ENCODE assay signal across 1 cellular context in genomic region chr5:71586941-71587708, GRCh38.
A peak's percentile ranks its signal among the peaks of the same experiment; 100 is the strongest.
TF ChIP-seq lines count a peak whose summit lies in the region.

TSS of gene MCCC2 (plus strand) at chr5:71587340. CDS start at chr5:71587426, 86 bp downstream.

TF ChIP-seq in HEK293, 187 proteins besides CTCF, POLR2A, EP300 and RAD21 (continued from another document and continues in another):
- TF ChIP-seq ZNF518A (tag by site-specific recombination; conservative IDR thresholded peaks at IDR 0.05; ENCODE audit: low read depth) = peak; percentile 55; the same call in 1 of the 2 replicates
- no peak; the same call in 1 of the 2 replicates for TF ChIP-seq ZNF341 (tag by site-specific recombination; IDR thresholded peaks at IDR 0.05; ENCODE audit: low read depth)
- TF ChIP-seq KLF7 (tag by site-specific recombination; IDR thresholded peaks at IDR 0.05; ENCODE audit: borderline replicate concordance) = no peak
- TF ChIP-seq KLF10 (tag by site-specific recombination; IDR thresholded peaks at IDR 0.05) = peak; percentile 99
- peak; percentile 62; the same call in 1 of the 2 replicates for TF ChIP-seq ZNF692 (tag by site-specific recombination; IDR thresholded peaks at IDR 0.05)
- TF ChIP-seq ZNF350 (tag by site-specific recombination; IDR thresholded peaks at IDR 0.05) = no peak
- TF ChIP-seq BCL11B (tag by site-specific recombination; IDR thresholded peaks at IDR 0.05; ENCODE audit: low read depth) = no peak
- TF ChIP-seq REST (tag by site-specific recombination; IDR thresholded peaks at IDR 0.05) = no peak
- no peak for TF ChIP-seq GFI1B (tag by site-specific recombination; IDR thresholded peaks at IDR 0.05)
- TF ChIP-seq ZNF112 (tag by site-specific recombination; IDR thresholded peaks at IDR 0.05) = no peak
- TF ChIP-seq ZNF184 (tag by site-specific recombination; IDR thresholded peaks at IDR 0.05) = 0 out of 2 replicates have a peak, but pooled peaks have one; percentile 47
- no peak for TF ChIP-seq MYNN (tag by site-specific recombination; IDR thresholded peaks at IDR 0.05; ENCODE audit: borderline replicate concordance)
- TF ChIP-seq ZNF211 (tag by site-specific recombination; IDR thresholded peaks at IDR 0.05; ENCODE audit: low read depth) = no peak
- no peak for TF ChIP-seq ZNF558 (tag by site-specific recombination; IDR thresholded peaks at IDR 0.05)
- TF ChIP-seq ZNF311 (tag by site-specific recombination; IDR thresholded peaks at IDR 0.05; ENCODE audit: borderline replicate concordance) = no peak
- TF ChIP-seq MEIS1 (CRISPR knock-in tag; IDR thresholded peaks at IDR 0.05; ENCODE audit: borderline replicate concordance) = no peak
- TF ChIP-seq ZNF830 (tag by site-specific recombination; IDR thresholded peaks at IDR 0.05; ENCODE audit: low read depth) = no peak
- TF ChIP-seq ZNF394 (tag by site-specific recombination; IDR thresholded peaks at IDR 0.05; ENCODE audit: borderline replicate concordance) = peak; percentile 46; the same call in 1 of the 2 replicates
- TF ChIP-seq ZNF404 (tag by site-specific recombination; IDR thresholded peaks at IDR 0.05) = no peak
- no peak for TF ChIP-seq ZFP41 (tag by site-specific recombination; IDR thresholded peaks at IDR 0.05; ENCODE audit: borderline replicate concordance)
- TF ChIP-seq OVOL3 (tag by site-specific recombination; IDR thresholded peaks at IDR 0.05) = no peak
- TF ChIP-seq ZSCAN5A (tag by site-specific recombination; IDR thresholded peaks at IDR 0.05) = no peak
- TF ChIP-seq REPIN1 (tag by site-specific recombination; IDR thresholded peaks at IDR 0.05; ENCODE audit: low read depth) = no peak
- peak; percentile 80 for TF ChIP-seq ZBTB26 (tag by site-specific recombination; optimal IDR thresholded peaks at IDR 0.05)
- no peak for TF ChIP-seq ZNF274 (IDR thresholded peaks at IDR 0.05; ENCODE audit: low read length)
- no peak for TF ChIP-seq ZNF274 (tag by site-specific recombination; IDR thresholded peaks at IDR 0.05; ENCODE audit: borderline replicate concordance)
- TF ChIP-seq ZNF600 (tag by site-specific recombination; IDR thresholded peaks at IDR 0.05) = peak; percentile 87
- TF ChIP-seq TCF7L2 (IDR thresholded peaks at IDR 0.05; ENCODE audit: borderline replicate concordance, low read depth, low read length) = no peak
- TF ChIP-seq ZNF768 (tag by site-specific recombination; IDR thresholded peaks at IDR 0.05) = peak; percentile 59; the same call in 1 of the 2 replicates
- TF ChIP-seq ZNF175 (tag by site-specific recombination; IDR thresholded peaks at IDR 0.05) = no peak
- TF ChIP-seq ZNF473 (tag by site-specific recombination; IDR thresholded peaks at IDR 0.05) = no peak
- 0 out of 2 replicates have a peak, but pooled peaks have one; percentile 1 for TF ChIP-seq PRDM1 (tag by site-specific recombination; IDR thresholded peaks at IDR 0.05)
- TF ChIP-seq ZNF426 (tag by site-specific recombination; IDR thresholded peaks at IDR 0.05) = no peak
- TF ChIP-seq ZBTB44 (tag by site-specific recombination; IDR thresholded peaks at IDR 0.05) = no peak
- no peak for TF ChIP-seq ZNF24 (tag by site-specific recombination; IDR thresholded peaks at IDR 0.05)
- no peak for TF ChIP-seq ZNF214 (tag by site-specific recombination; IDR thresholded peaks at IDR 0.05; ENCODE audit: borderline replicate concordance)
- TF ChIP-seq ZNF324 (tag by site-specific recombination; IDR thresholded peaks at IDR 0.05) = peak; percentile 51; the same call in 1 of the 2 replicates
- no peak for TF ChIP-seq ZNF776 (tag by site-specific recombination; IDR thresholded peaks at IDR 0.05; ENCODE audit: borderline replicate concordance)
- peak; percentile 94; the same call in 1 of the 2 replicates for TF ChIP-seq ZFP37 (tag by site-specific recombination; IDR thresholded peaks at IDR 0.05)
- peak; percentile 84 for TF ChIP-seq ZBTB20 (tag by site-specific recombination; IDR thresholded peaks at IDR 0.05)
- peak; percentile 90 for TF ChIP-seq SP2 (tag by site-specific recombination; IDR thresholded peaks at IDR 0.05)
- TF ChIP-seq SETDB1 (IDR thresholded peaks at IDR 0.05; ENCODE audit: insufficient read length, low read length) = peak; percentile 39
- no peak for TF ChIP-seq ZNF157 (tag by site-specific recombination; IDR thresholded peaks at IDR 0.05)
- no peak for TF ChIP-seq RBAK (tag by site-specific recombination; IDR thresholded peaks at IDR 0.05)
- no peak for TF ChIP-seq ZNF155 (tag by site-specific recombination; IDR thresholded peaks at IDR 0.05)
- TF ChIP-seq HOXC10 (CRISPR knock-in tag; IDR thresholded peaks at IDR 0.05) = no peak
- TF ChIP-seq ZNF48 (tag by site-specific recombination; IDR thresholded peaks at IDR 0.05) = no peak
- TF ChIP-seq INSM2 (tag by site-specific recombination; IDR thresholded peaks at IDR 0.05) = no peak
- TF ChIP-seq ZNF248 (tag by site-specific recombination; IDR thresholded peaks at IDR 0.05) = no peak
- peak; percentile 71; the same call in 1 of the 2 replicates for TF ChIP-seq ZNF843 (tag by site-specific recombination; IDR thresholded peaks at IDR 0.05)
- peak; percentile 73 for TF ChIP-seq ZNF335 (tag by site-specific recombination; conservative IDR thresholded peaks at IDR 0.05)
- no peak for TF ChIP-seq ZNF670 (tag by site-specific recombination; IDR thresholded peaks at IDR 0.05; ENCODE audit: low read depth)
- TF ChIP-seq ZNF433 (tag by site-specific recombination; IDR thresholded peaks at IDR 0.05; ENCODE audit: low read depth) = no peak
